8 cellular contexts compared by ENCODE assay signal in the genomic region with DNA sequence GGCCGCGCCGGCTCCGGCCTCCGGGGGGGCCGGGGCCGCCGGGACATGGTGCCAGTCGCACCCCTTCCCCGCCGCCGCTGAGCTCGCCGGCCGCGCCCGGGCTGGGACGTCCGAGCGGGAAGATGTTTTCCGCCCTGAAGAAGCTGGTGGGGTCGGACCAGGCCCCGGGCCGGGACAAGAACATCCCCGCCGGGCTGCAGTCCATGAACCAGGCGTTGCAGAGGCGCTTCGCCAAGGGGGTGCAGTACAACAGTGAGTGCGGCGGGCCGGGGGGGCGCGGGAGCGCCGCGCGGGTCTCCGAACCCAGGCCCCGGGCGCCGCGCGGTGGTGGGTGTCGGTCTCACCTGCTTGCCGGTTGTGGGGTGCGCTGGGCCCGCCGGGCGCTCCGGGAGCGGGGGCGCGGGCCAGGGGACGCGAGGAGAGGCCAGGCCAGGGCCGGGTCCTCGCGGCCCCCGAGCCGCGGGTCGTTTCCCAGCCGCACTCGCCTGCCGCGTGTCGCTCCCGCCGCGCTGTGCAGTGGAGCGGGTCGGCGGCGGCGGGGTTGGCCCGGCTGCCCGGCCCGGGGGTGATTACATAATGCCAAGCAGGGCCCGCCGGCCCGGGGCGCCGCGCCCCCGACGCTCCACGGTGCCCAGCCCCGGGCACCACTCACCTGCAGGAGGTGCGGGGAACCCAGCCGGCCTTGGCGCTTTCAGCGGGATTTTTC. TPM values are rescaled to one million over a fixed set of nuclear protein-coding genes. Genes with fewer than 3 reads are reported as not detected.
DNase-seq lines count a peak whose midpoint lies in the region; FAIRE-seq and TF ChIP-seq lines count a peak whose summit lies in the region.

No MANE protein-coding gene starts in this region.

- CTCF ChIA-PET in OCI-LY7 (lab: Charles Lee; ENCODE audit: unreplicated experiment) = no interaction called here

- DNase-seq in GM12891 (ENCODE audit: insufficient read length, low spot score) = peak; percentile 57
- no peak for DNase-seq in HFFc6
- DNase-seq in OCI-LY7 (ENCODE audit: low spot score) = peak; percentile 54
- peak; percentile 37 for DNase-seq in hepatic stellate cell (ENCODE audit: low spot score)
- no peak for DNase-seq in GF-D8 (lab: John Stamatoyannopoulos, UW)
- no peak for DNase-seq in NCI-H1048 (lab: John Stamatoyannopoulos, UW)

- H2AFZ ChIP-seq in OCI-LY7 (ENCODE audit: low read length) = peak overlapping the region; percentile 51

- no peaks in the 10 kb centered on the region for H3K9me3 ChIP-seq in OCI-LY7 (ENCODE audit: low read length)
- no peaks in the 10 kb centered on the region for H3K9me3 ChIP-seq in skeletal muscle satellite cell (replicated peaks; ENCODE audit: low read length)

- POLR2A ChIA-PET in OCI-LY7 (lab: Charles Lee) = interaction anchor here (0.7 to 2.4 kb wide), 4 partner anchors 14 to 34 kb away, joined by 3 to 5 read pairs (median 3); partner anchors contain the start of genes AJM1 and TMEM141

- H3K4me3 ChIP-seq in OCI-LY7 (ENCODE audit: low read depth, low read length, poor library complexity, severe bottlenecking) (peak overlapping the region; percentile 100), skeletal muscle satellite cell (ENCODE audit: low read length) (peak overlapping the region; percentile 87)

- no peak for FAIRE-seq in GM12891 (lab: Jason Lieb, UNC)

- peaks cover 30% of the 10 kb centered on the region for H3K4me1 Mint-ChIP-seq in HFFc6 (ENCODE audit: low read depth)
- H3K4me1 Mint-ChIP-seq in activated naive CD8-positive, alpha-beta T cell (ENCODE audit: low read depth) = peaks cover 43% of the 10 kb centered on the region

- no peak for TF ChIP-seq POLR2A in GM12891 (IDR thresholded peaks at IDR 0.05; ENCODE audit: low read depth, low read length)

- peaks cover 51% of the 10 kb centered on the region for H3K79me2 ChIP-seq in OCI-LY7 (ENCODE audit: insufficient read depth, low read depth, low read length)

- intact Hi-C loops in OCI-LY7 (cut with micrococcal nuclease; ENCODE audit: unreplicated experiment) = loop anchor here (2.0 kb wide), 1 partner anchor 41 kb away; the partner anchor contains the start of gene PHPT1

- peaks cover 2% of the 10 kb centered on the region; the same call in 1 of the 2 replicates for H3K27me3 Mint-ChIP-seq in HFFc6 (ENCODE audit: insufficient read depth)
- H3K27me3 Mint-ChIP-seq in activated naive CD8-positive, alpha-beta T cell = no peaks in the 10 kb centered on the region

- H3K4me2 ChIP-seq in OCI-LY7 (ENCODE audit: low read length) (peak overlapping the region; percentile 88), skeletal muscle satellite cell (ENCODE audit: low read length) (peak overlapping the region; percentile 100)

- peak overlapping the region; percentile 87 for H3K4me3 Mint-ChIP-seq in HFFc6
- peak overlapping the region; percentile 93 for H3K4me3 Mint-ChIP-seq in activated naive CD8-positive, alpha-beta T cell

- peak overlapping the region; percentile 93 for H3K9ac ChIP-seq in skeletal muscle satellite cell (ENCODE audit: low read depth, low read length)

- H3K36me3 Mint-ChIP-seq in HFFc6 (ENCODE audit: low read depth) = peaks cover 24% of the 10 kb centered on the region
- H3K36me3 Mint-ChIP-seq in activated naive CD8-positive, alpha-beta T cell = peaks cover 7% of the 10 kb centered on the region

- H3K9me3 Mint-ChIP-seq in HFFc6 = no peaks in the 10 kb centered on the region
- no peaks in the 10 kb centered on the region for H3K9me3 Mint-ChIP-seq in activated naive CD8-positive, alpha-beta T cell (ENCODE audit: low read depth)

- no peaks in the 10 kb centered on the region for H3K9me2 ChIP-seq in OCI-LY7 (ENCODE audit: insufficient read depth, low read length)

- H3K36me3 ChIP-seq in OCI-LY7 (ENCODE audit: insufficient read depth, low read length) (peaks cover 36% of the 10 kb centered on the region), skeletal muscle satellite cell (ENCODE audit: insufficient read depth, low read length) (peaks cover 14% of the 10 kb centered on the region)

- no peaks in the 10 kb centered on the region for H3K27me3 ChIP-seq in skeletal muscle satellite cell (ENCODE audit: control insufficient read depth, insufficient read depth, low read length)

- TF ChIP-seq CTCF in HFFc6 (IDR thresholded peaks at IDR 0.05) = peak; percentile 24
- TF ChIP-seq CTCF in OCI-LY7 (conservative IDR thresholded peaks at IDR 0.05; ENCODE audit: low read length) = peak; percentile 37

- H3K4me1 ChIP-seq in OCI-LY7 (ENCODE audit: insufficient read depth, low read length, poor library complexity, severe bottlenecking) = peaks cover 28% of the 10 kb centered on the region
- H3K4me1 ChIP-seq in skeletal muscle satellite cell (ENCODE audit: control insufficient read depth, insufficient read depth, low read length) = peaks cover 21% of the 10 kb centered on the region

- peak overlapping the region; percentile 69 for H3K27ac Mint-ChIP-seq in HFFc6
- H3K27ac Mint-ChIP-seq in activated naive CD8-positive, alpha-beta T cell = peak overlapping the region; percentile 36

- BruUV-seq in OCI-LY7 (replicated peaks; lab: Mats Ljungman, UMichigan) = no TSS peak

- H3K27ac ChIP-seq in OCI-LY7 (ENCODE audit: low read depth, low read length, poor library complexity, severe bottlenecking) = peak overlapping the region; percentile 73

- H4K20me1 ChIP-seq in OCI-LY7 (ENCODE audit: insufficient read depth, low read length) = peaks cover 15% of the 10 kb centered on the region; the same call in 1 of the 2 replicates

TF ChIP-seq in GM12891, 5 proteins besides CTCF, POLR2A, EP300 and RAD21:
- peak; percentile 72 for TF ChIP-seq TAF1 (IDR thresholded peaks at IDR 0.05; ENCODE audit: low read depth, low read length)
- TF ChIP-seq POU2F2 (IDR thresholded peaks at IDR 0.05; ENCODE audit: low read depth, low read length) = no peak
- TF ChIP-seq PAX5 (IDR thresholded peaks at IDR 0.05; ENCODE audit: insufficient read depth, low read length, severe bottlenecking) = peak; percentile 88

RNA-seq across cellular contexts. Expression of gene RABL6, which starts 0.5 kb away (rescaled TPM):
- 61.1 TPM for polyA plus RNA-seq in GM12891 (2012; ENCODE audit: low read depth, missing spikeins)
- 10 to 100 TPM; 77.8 to 87.7 (median 84.0) TPM for total RNA-seq in HFFc6 (2021; fragmentation: NEBNext Ultra II Directional; extraction: Animal tissue kit (Norgen Biotek cat#: 25700))
- total RNA-seq in OCI-LY7 (2014; rRNA removed; shearing (Covaris generic)) = 97.0 and 113 TPM in 2 replicates
- 126 and 133 TPM in 2 replicates for total RNA-seq in OCI-LY7 (2022)
- 42.3 and 42.8 TPM in 2 replicates for total RNA-seq in skeletal muscle satellite cell (2012; rRNA removed)

RNA-seq across cellular contexts. Expression of gene CCDC183, which starts 12.1 kb away (rescaled TPM):
- polyA plus RNA-seq in GM12891 (2012; ENCODE audit: low read depth, missing spikeins) = 0.39 TPM
- total RNA-seq in HFFc6 (2021; fragmentation: NEBNext Ultra II Directional; extraction: Animal tissue kit (Norgen Biotek cat#: 25700)) = under 1 TPM; 0.25 to 0.87 (median 0.34) TPM
- total RNA-seq in OCI-LY7 (2014; rRNA removed; shearing (Covaris generic)) = 1.3 and 2.2 TPM in 2 replicates
- 0.44 and 0.88 TPM in 2 replicates for total RNA-seq in OCI-LY7 (2022)
- 0.44 TPM in 1 of 2 replicates, not detected in the other for total RNA-seq in skeletal muscle satellite cell (2012; rRNA removed)

RNA-seq across cellular contexts. Expression of gene TMEM141, which starts 17.1 kb away (rescaled TPM):
- polyA plus RNA-seq in GM12891 (2012; ENCODE audit: low read depth, missing spikeins) = 29.8 TPM
- total RNA-seq in HFFc6 (2021; fragmentation: NEBNext Ultra II Directional; extraction: Animal tissue kit (Norgen Biotek cat#: 25700)) = 10 to 100 TPM; 46.1 to 62.2 (median 52.6) TPM
- 61.9 and 70.2 TPM in 2 replicates for total RNA-seq in OCI-LY7 (2014; rRNA removed; shearing (Covaris generic))
- total RNA-seq in OCI-LY7 (2022) = 41.5 and 43.2 TPM in 2 replicates
- total RNA-seq in skeletal muscle satellite cell (2012; rRNA removed) = 52.4 and 53.7 TPM in 2 replicates

RNA-seq across cellular contexts. Expression of gene AJM1, which starts 34.0 kb away (rescaled TPM):
- 1.8 TPM for polyA plus RNA-seq in GM12891 (2012; ENCODE audit: low read depth, missing spikeins)
- 1 to 10 TPM; 4.5 to 8.0 (median 5.3) TPM for total RNA-seq in HFFc6 (2021; fragmentation: NEBNext Ultra II Directional; extraction: Animal tissue kit (Norgen Biotek cat#: 25700))
- 2.4 and 2.5 TPM in 2 replicates for total RNA-seq in OCI-LY7 (2014; rRNA removed; shearing (Covaris generic))
- total RNA-seq in OCI-LY7 (2022) = 4.6 and 5.1 TPM in 2 replicates
- total RNA-seq in skeletal muscle satellite cell (2012; rRNA removed) = 1.5 TPM in 2 replicates

RNA-seq across cellular contexts. Expression of gene PHPT1, which starts 41.0 kb away (rescaled TPM):
- polyA plus RNA-seq in GM12891 (2012; ENCODE audit: low read depth, missing spikeins) = 204 TPM
- 100 to 1,000 TPM; 156 to 181 (median 169) TPM for total RNA-seq in HFFc6 (2021; fragmentation: NEBNext Ultra II Directional; extraction: Animal tissue kit (Norgen Biotek cat#: 25700))
- total RNA-seq in OCI-LY7 (2014; rRNA removed; shearing (Covaris generic)) = 56.9 and 81.9 TPM in 2 replicates
- total RNA-seq in OCI-LY7 (2022) = 42.4 and 49.9 TPM in 2 replicates
- total RNA-seq in skeletal muscle satellite cell (2012; rRNA removed) = 63.6 and 65.7 TPM in 2 replicates

Comparison
In these comparisons a context has a peak if more than half of its experiments do, and no peak if none do; other contexts are left out.
1. DNase-seq: peak in GM12891 (single experiment), OCI-LY7 (single experiment) and hepatic stellate cell (single experiment); none in HFFc6 (single experiment), GF-D8 (single experiment) and NCI-H1048 (single experiment).